Comparison of ENCODE assay signal across 6 cellular contexts in the genomic region with DNA sequence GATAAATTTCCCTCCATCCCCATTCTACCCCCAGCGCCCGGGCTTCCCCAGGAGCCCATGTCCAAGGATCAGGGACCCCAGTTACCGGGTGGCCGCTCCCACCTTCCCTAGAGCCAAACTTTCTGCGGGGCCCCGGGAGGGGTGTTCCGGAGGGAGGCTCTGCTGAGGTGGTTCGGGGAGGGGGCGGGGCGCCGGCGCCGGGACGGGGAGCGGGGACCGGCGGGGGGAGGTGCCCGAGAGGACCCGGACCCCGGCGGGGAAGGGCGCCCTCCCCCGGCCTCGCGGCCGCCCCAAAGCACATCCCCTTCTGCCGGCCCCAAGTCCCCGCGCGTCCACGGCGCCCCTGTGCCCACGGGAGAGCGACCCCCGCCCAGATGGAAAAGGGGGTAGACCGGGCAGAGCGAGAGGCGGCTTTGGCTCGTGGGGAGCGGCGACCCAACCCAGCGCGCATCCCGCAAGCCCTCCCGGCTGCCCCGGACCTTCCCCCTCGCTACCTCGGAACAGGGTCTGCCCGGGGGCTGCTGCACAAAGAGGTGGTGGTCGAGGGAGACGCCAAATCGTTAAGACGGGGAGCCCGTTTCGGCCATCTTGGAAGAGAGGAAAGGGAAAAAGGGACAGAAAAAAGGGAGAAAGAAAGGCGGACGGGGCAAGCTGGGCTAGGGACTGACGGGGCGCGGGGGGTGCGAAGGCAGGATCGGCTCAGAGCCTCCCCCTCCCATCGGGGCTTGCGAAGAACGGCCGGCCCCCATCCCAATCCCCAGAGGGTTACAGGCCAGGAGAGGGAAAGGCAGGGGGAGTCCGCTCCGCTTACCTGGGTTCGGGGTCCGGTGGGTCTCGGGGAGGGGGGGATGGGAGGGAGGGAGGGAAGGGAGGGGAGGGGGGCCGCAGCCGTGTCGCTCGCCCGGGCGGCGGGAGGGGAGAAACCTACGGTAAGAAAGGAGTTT. TPM values are rescaled to one million over a fixed set of nuclear protein-coding genes. Genes with fewer than 3 reads are reported as not detected.
DNase-seq lines count a peak whose midpoint lies in the region; ATAC-seq and TF ChIP-seq lines count a peak whose summit lies in the region.

No MANE protein-coding gene starts in this region.

- TF ChIP-seq CTCF in mesothelial cell of epicardium (IDR thresholded peaks at IDR 0.05; ENCODE audit: unreplicated experiment) = no peak

- H3K4me3 Mint-ChIP-seq in activated naive CD8-positive, alpha-beta T cell = peak overlapping the region; percentile 78
- peak overlapping the region; percentile 91 for H3K4me3 Mint-ChIP-seq in mesothelial cell of epicardium

- ATAC-seq in HG03135 (IDR thresholded peaks at IDR 0.05; ENCODE audit: unreplicated experiment) = no peak

- H3K9me3 Mint-ChIP-seq in activated naive CD8-positive, alpha-beta T cell (ENCODE audit: low read depth) = no peaks in the 10 kb centered on the region
- no peaks in the 10 kb centered on the region for H3K9me3 Mint-ChIP-seq in mesothelial cell of epicardium

- no peak overlapping the region for H3K27ac Mint-ChIP-seq in activated naive CD8-positive, alpha-beta T cell
- H3K27ac Mint-ChIP-seq in mesothelial cell of epicardium = peak overlapping the region; percentile 76

- DNase-seq in DMS 273 (lab: John Stamatoyannopoulos, UW; ENCODE audit: unreplicated experiment) = peak; percentile 81
- DNase-seq in DMS 273 treated with DMSO at 0.1 percent for 48 hours (lab: John Stamatoyannopoulos, UW) = no peak
- DNase-seq in mesothelial cell of epicardium (ENCODE audit: low spot score in 2 of 2, unreplicated experiment in 2 of 2) = peak in 1 of 2 experiments; percentile 60
- no peak for DNase-seq in SIG-M5 (lab: John Stamatoyannopoulos, UW)

- H3K36me3 Mint-ChIP-seq in activated naive CD8-positive, alpha-beta T cell = peaks cover 2% of the 10 kb centered on the region
- H3K36me3 Mint-ChIP-seq in mesothelial cell of epicardium = no peaks in the 10 kb centered on the region

- peaks cover 37% of the 10 kb centered on the region for H3K4me1 Mint-ChIP-seq in activated naive CD8-positive, alpha-beta T cell (ENCODE audit: low read depth)
- H3K4me1 Mint-ChIP-seq in mesothelial cell of epicardium = peaks cover 59% of the 10 kb centered on the region

- peaks cover 7% of the 10 kb centered on the region for H3K27me3 Mint-ChIP-seq in activated naive CD8-positive, alpha-beta T cell
- no peaks in the 10 kb centered on the region for H3K27me3 Mint-ChIP-seq in mesothelial cell of epicardium (ENCODE audit: low read depth)

RNA-seq across cellular contexts. Expression of gene PCGF2, which starts 0.5 kb away (rescaled TPM):
- 83.3 to 95.8 TPM (median 91.9 TPM) in 3 replicates for total RNA-seq in mesothelial cell of epicardium

RNA-seq across cellular contexts. Expression of gene PSMB3, which starts 4.9 kb away (rescaled TPM):
- 107 to 121 TPM (median 115 TPM) in 3 replicates for total RNA-seq in mesothelial cell of epicardium

RNA-seq across cellular contexts. Expression of gene CISD3, which starts 17.5 kb away (rescaled TPM):
- total RNA-seq in mesothelial cell of epicardium = 4.6 to 5.6 TPM (median 5.1 TPM) in 3 replicates

RNA-seq across cellular contexts. Expression of gene MLLT6, which starts 42.6 kb away (rescaled TPM):
- total RNA-seq in mesothelial cell of epicardium = 171 to 184 TPM (median 178 TPM) in 3 replicates

RNA-seq across cellular contexts. Expression of gene PIP4K2B, which starts 51.7 kb away (rescaled TPM):
- total RNA-seq in mesothelial cell of epicardium = 73.5 to 81.1 TPM (median 76.0 TPM) in 3 replicates
